ENCODE assay signal across 23 cellular contexts in the genomic region with DNA sequence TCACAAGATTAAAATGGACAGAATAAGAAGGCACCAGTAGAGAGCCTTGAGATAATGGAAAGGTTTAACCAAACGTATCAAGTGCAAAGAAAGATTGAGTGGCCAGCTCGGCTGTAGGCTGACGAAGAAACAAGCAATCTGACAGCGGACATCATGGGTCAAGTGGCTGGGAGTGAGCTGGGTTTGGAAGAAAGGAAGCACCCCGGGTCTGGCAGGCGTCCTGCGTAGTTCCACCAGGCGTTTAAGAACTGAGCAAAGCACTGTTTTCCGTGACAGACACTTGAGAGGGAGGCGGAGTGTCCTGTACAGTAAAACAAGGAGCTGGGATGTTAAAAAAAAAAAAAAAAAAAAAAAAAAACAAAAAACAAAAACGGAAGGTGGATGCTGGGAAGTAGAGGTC. TPM values are rescaled to one million over a fixed set of nuclear protein-coding genes. Genes with fewer than 3 reads are reported as not detected.
DNase-seq lines count a peak whose midpoint lies in the region; ATAC-seq and TF ChIP-seq lines count a peak whose summit lies in the region.
"Had no signal": no experiment of that assay in that cellular context is flagged by ENCODE, and none has a peak within 500 bp of the region (broad histone marks: within the 10 kb centered on the region; RNA-seq: fewer than 3 reads in every experiment).

No MANE protein-coding gene starts in this region.

- WGBS in right cardiac atrium, result 40% methylated on average over 11 of the region's 11 CpGs
- WGBS in heart right ventricle, 2 donors, result 51 to 55% methylated on average over 11 of the region's 11 CpGs

- H3K4me3 ChIP-seq in right cardiac atrium (ENCODE audit: low read length) (no peak overlapping the region), heart right ventricle (no peak overlapping the region), upper lobe of right lung (no peak overlapping the region)
- H3K4me3 ChIP-seq: SK-N-MC had no signal

- H3K36me3 ChIP-seq in heart right ventricle (no peaks in the 10 kb centered on the region), upper lobe of right lung (no peaks in the 10 kb centered on the region)

- peak in 1 of 2 donors; percentile 37 for ATAC-seq in right cardiac atrium
- no peak for ATAC-seq in heart right ventricle
- ATAC-seq in upper lobe of right lung, result peak; percentile 57
- no peak for ATAC-seq in T-cell (replicated peaks in 1 of 4)
- ATAC-seq in HG03108 (IDR thresholded peaks at IDR 0.05; ENCODE audit: unreplicated experiment), result no peak

- DNase-seq in right cardiac atrium (peak in 2 of 3 donors; percentile 49 to 73), heart right ventricle (no peak), chondrocyte (ENCODE audit: low spot score) (no peak), upper lobe of right lung (no peak), T-cell (no peak), GM03348 (ENCODE audit: low spot score) (no peak)
- DNase-seq: C1 segment of cervical spinal cord; CD8-positive, alpha-beta memory T cell; DMS53; EL; NCI-H1417; NCI-H187 treated with DMSO at 0.1 percent for 48 hours; NCI-H2171 treated with DMSO at 0.1 percent for 48 hours; NCI-H510A; NCI-H774; SHP77 had no signal

- H3K27ac Mint-ChIP-seq in chondrocyte (ENCODE audit: unreplicated experiment) (peak overlapping the region; percentile 77), nephron (peak overlapping the region; percentile 22 to 85 (median 52)), T-cell (no peak overlapping the region)
- H3K27ac Mint-ChIP-seq: CD8-positive, alpha-beta memory T cell had no signal

- no peak for TF ChIP-seq CTCF in heart right ventricle (IDR thresholded peaks at IDR 0.05)
- no peak for TF ChIP-seq CTCF in chondrocyte (IDR thresholded peaks at IDR 0.05)
- TF ChIP-seq CTCF in nephron (IDR thresholded peaks at IDR 0.05; ENCODE audit: unreplicated experiment in 3 of 3), result no peak
- no peak for TF ChIP-seq CTCF in upper lobe of right lung (IDR thresholded peaks at IDR 0.05)

- CTCF ChIA-PET in T-cell (lab: Charles Lee), result no interaction called here

- H3K4me1 Mint-ChIP-seq in chondrocyte (ENCODE audit: low read depth), result peaks cover 76% of the 10 kb centered on the region
- peaks cover 54% of the 10 kb centered on the region for H3K4me1 Mint-ChIP-seq in nephron
- H3K4me1 Mint-ChIP-seq in T-cell, result no peaks in the 10 kb centered on the region
- H3K4me1 Mint-ChIP-seq: CD8-positive, alpha-beta memory T cell had no signal

- no peak overlapping the region for H3K4me3 Mint-ChIP-seq in chondrocyte (ENCODE audit: unreplicated experiment)
- H3K4me3 Mint-ChIP-seq in nephron, result peak overlapping the region in 1 of 3 experiments; percentile 0
- no peak overlapping the region for H3K4me3 Mint-ChIP-seq in T-cell
- H3K4me3 Mint-ChIP-seq: CD8-positive, alpha-beta memory T cell had no signal

- H3K27me3 Mint-ChIP-seq in chondrocyte (ENCODE audit: low read depth) (no peaks in the 10 kb centered on the region), nephron (ENCODE audit: low read depth) (no peaks in the 10 kb centered on the region), T-cell (peaks cover 4 to 9% of the 10 kb centered on the region in 2 donors)

- H3K36me3 Mint-ChIP-seq in chondrocyte (ENCODE audit: low read depth), result no peaks in the 10 kb centered on the region
- H3K36me3 Mint-ChIP-seq in nephron (ENCODE audit: low read depth), result no peaks in the 10 kb centered on the region
- no peaks in the 10 kb centered on the region for H3K36me3 Mint-ChIP-seq in T-cell
- H3K36me3 Mint-ChIP-seq: CD8-positive, alpha-beta memory T cell had no signal

- no peaks in the 10 kb centered on the region for H3K9me3 Mint-ChIP-seq in chondrocyte (ENCODE audit: low read depth)
- H3K9me3 Mint-ChIP-seq in nephron, result no peaks in the 10 kb centered on the region
- no peaks in the 10 kb centered on the region for H3K9me3 Mint-ChIP-seq in T-cell

- no peaks in the 10 kb centered on the region for H3K4me1 ChIP-seq in right cardiac atrium (ENCODE audit: control insufficient read depth, insufficient read depth, low read length)
- no peaks in the 10 kb centered on the region for H3K4me1 ChIP-seq in heart right ventricle
- no peaks in the 10 kb centered on the region for H3K4me1 ChIP-seq in upper lobe of right lung

- no peaks in the 10 kb centered on the region for H3K9me3 ChIP-seq in right cardiac atrium (ENCODE audit: control insufficient read depth, low read length)
- no peaks in the 10 kb centered on the region for H3K9me3 ChIP-seq in heart right ventricle
- no peaks in the 10 kb centered on the region for H3K9me3 ChIP-seq in upper lobe of right lung

- H3K27me3 ChIP-seq in right cardiac atrium (ENCODE audit: control insufficient read depth, insufficient read depth), result no peaks in the 10 kb centered on the region
- no peaks in the 10 kb centered on the region for H3K27me3 ChIP-seq in heart right ventricle
- no peaks in the 10 kb centered on the region for H3K27me3 ChIP-seq in upper lobe of right lung

- POLR2A ChIA-PET in T-cell (lab: Charles Lee), result no interaction called here

- intact Hi-C loops in right cardiac atrium (cut with DNase I) (no loop called here), heart right ventricle (cut with DNase I) (no loop called here), upper lobe of right lung (cut with DNase I) (no loop called here)

- H3K27ac ChIP-seq in right cardiac atrium (ENCODE audit: low read length) (no peak overlapping the region), heart right ventricle (no peak overlapping the region), upper lobe of right lung (no peak overlapping the region)
- H3K27ac ChIP-seq: HL-60, SK-N-MC had no signal

RNA-seq across cellular contexts. Expression of a gene that starts 27.1 kb away (rescaled TPM):
- total RNA-seq in right cardiac atrium (not detected), heart right ventricle (not detected), chondrocyte (0.57 to 1.4 TPM in 2 of 3 replicates, not detected in the other), upper lobe of right lung (not detected), T-cell (not detected)
- polyA plus RNA-seq in right cardiac atrium (not detected), heart right ventricle (under 1 TPM in 1 of 2 donors, not detected in 1; 0.87 TPM)
- total RNA-seq: CD8-positive, alpha-beta memory T cell; H4; HT1080; OCI-LY7 had no signal
- polyA plus RNA-seq: CD8-positive, alpha-beta memory T cell had no signal

Comparison
In these comparisons a context has a peak if more than half of its experiments do, and no peak if none do; other contexts are left out.
1. DNase-seq: peak in right cardiac atrium (2 of 3); none in heart right ventricle (0 of 2), chondrocyte (single experiment), upper lobe of right lung (single experiment), T-cell (0 of 34) and GM03348 (single experiment).
2. H3K27ac Mint-ChIP-seq: peak in chondrocyte (single experiment) and nephron (3 of 3); none in T-cell (0 of 2).